ENCODE assay signal across 27 cellular contexts in genomic region chr5:141258948-141259347, GRCh38. TPM values are rescaled to one million over a fixed set of nuclear protein-coding genes. Genes with fewer than 3 reads are reported as not detected.
"Had no signal": no experiment of that assay in that cellular context is flagged by ENCODE, and none has a peak within 500 bp of the region (broad histone marks: within the 10 kb centered on the region; RNA-seq: fewer than 3 reads in every experiment).

No MANE protein-coding gene starts in this region.

- H3K4me1 ChIP-seq: gastrocnemius medialis, heart left ventricle, pancreas, right lobe of liver, thyroid gland, vagina had no signal

- H3K27me3 ChIP-seq: gastrocnemius medialis, heart left ventricle, hepatocyte, neutrophil, pancreas, right lobe of liver, thyroid gland, vagina had no signal

- H3K4me2 ChIP-seq: hepatocyte, smooth muscle cell had no signal

- DNase-seq: cortex of kidney; effector memory CD8-positive, alpha-beta T cell; gastrocnemius medialis; heart left ventricle; kidney; mucosa of descending colon; naive B cell; pancreas; right lobe of liver; stimulated activated CD4-positive, alpha-beta T cell treated with anti-CD3 and anti-CD28 coated beads, Interleukin-12 subunit alpha, Interleukin-12 subunit beta, amount 100 ng/mL, for 4 hours; stimulated activated CD4-positive, alpha-beta T cell treated with anti-CD3 and anti-CD28 coated beads, Interleukin-1b, Interleukin-23, amount 100 ng/mL, for 48 hours; stimulated activated CD4-positive, alpha-beta T cell treated with anti-CD3 and anti-CD28 coated beads, Interleukin-4, amount 100 ng/mL, for 1 hour; stimulated activated CD8-positive, alpha-beta memory T cell treated with anti-CD3 and anti-CD28 coated beads, Interleukin-4, amount 100 ng/mL, for 48 hours; stimulated activated naive CD4-positive, alpha-beta T cell; stimulated activated naive CD8-positive, alpha-beta T cell treated with anti-CD3 and anti-CD28 coated beads, Interleukin-15, amount 100 ng/mL, for 72 hours; thyroid gland; trophoblast cell had no signal

- H3K79me2 ChIP-seq: hepatocyte had no signal

- H2AFZ ChIP-seq: hepatocyte had no signal

- FAIRE-seq: kidney had no signal

- H3K4me3 ChIP-seq: heart left ventricle, lung, mucosa of descending colon, pancreas, right lobe of liver, smooth muscle cell, thyroid gland, vagina had no signal

- H3K27ac ChIP-seq: gastrocnemius medialis, heart left ventricle, hepatocyte, neutrophil, pancreas, right lobe of liver, thyroid gland, vagina had no signal

- ATAC-seq: effector memory CD8-positive, alpha-beta T cell; gastrocnemius medialis; heart left ventricle; left lobe of liver; mucosa of descending colon; natural killer cell treated with Interleukin-12 subunit alpha and Interleukin-12 subunit beta and Interleukin-15 and Interleukin-18, amount 100 ng/mL, for 72 hours; pancreas; right lobe of liver; stimulated activated naive CD8-positive, alpha-beta T cell treated with anti-CD3 and anti-CD28 coated beads, Interleukin-15, amount 100 ng/mL, for 72 hours had no signal

- H3K36me3 ChIP-seq: neutrophil, pancreas, right lobe of liver, thyroid gland had no signal

RNA-seq across cellular contexts. Expression of gene PCDHB15, which starts 13.8 kb away (rescaled TPM):
- total RNA-seq: natural killer cell treated with Interleukin-12 subunit alpha and Interleukin-12 subunit beta and Interleukin-15 and Interleukin-18, amount 100 ng/mL, for 72 hours had no signal

RNA-seq across cellular contexts. Expression of gene PCDHB14, which starts 35.8 kb away (rescaled TPM):
- total RNA-seq: natural killer cell treated with Interleukin-12 subunit alpha and Interleukin-12 subunit beta and Interleukin-15 and Interleukin-18, amount 100 ng/mL, for 72 hours had no signal

RNA-seq across cellular contexts. Expression of gene SLC25A2, which starts 44.9 kb away (rescaled TPM):
- total RNA-seq: heart left ventricle, smooth muscle cell, temporal lobe, vagina had no signal
- polyA plus RNA-seq: heart left ventricle, hepatocyte, liver had no signal

RNA-seq across cellular contexts. Expression of gene PCDHB12, which starts 50.4 kb away (rescaled TPM):
- total RNA-seq: fibroblast of villous mesenchyme; natural killer cell treated with Interleukin-12 subunit alpha and Interleukin-12 subunit beta and Interleukin-15 and Interleukin-18, amount 100 ng/mL, for 72 hours had no signal
